ENCODE assay signal across 17 cellular contexts in genomic region chr13:99056381-99057014, GRCh38.
A peak's percentile ranks its signal among the peaks of the same experiment; 100 is the strongest.
DNase-seq lines count a peak whose midpoint lies in the region; ATAC-seq, FAIRE-seq and TF ChIP-seq lines count a peak whose summit lies in the region.
"Had no signal": no experiment of that assay in that cellular context is flagged by ENCODE, and none has a peak within 500 bp of the region (broad histone marks: within the 10 kb centered on the region; RNA-seq: fewer than 3 reads in every experiment).

No MANE protein-coding gene starts in this region.

- no peak overlapping the region for H3K4me3 Mint-ChIP-seq in activated naive CD4-positive, alpha-beta T cell treated with anti-CD3 and anti-CD28 coated beads, Interleukin-2, amount 50 U/mL, for 24 hours
- peak overlapping the region; percentile 19 for H3K4me3 Mint-ChIP-seq in activated T-helper 1 cell treated with anti-CD3 and anti-CD28 coated beads, Interleukin-12 subunit alpha, Interleukin-12 subunit beta, Interleukin-2, Interleukin-4 antibody, amounts not matched to agents 30 ng/mL and 10 ng/mL and 1 ng/mL, durations not matched to agents 14 hours and 24 hours and 36 hours
- H3K4me3 Mint-ChIP-seq: activated CD8-positive, alpha-beta T cell treated with anti-CD3 and anti-CD28 coated beads, Interleukin-2, amount 10 ng/mL, durations not matched to agents 7 days and 5 days had no signal

- FAIRE-seq in keratinocyte (lab: Jason Lieb, UNC) (no peak), D721Med (lab: Jason Lieb, UNC) (no peak), small intestine (lab: Jason Lieb, UNC) (no peak)

- peaks cover 5% of the 10 kb centered on the region for H3K9me1 ChIP-seq in keratinocyte (ENCODE audit: control insufficient read depth, extremely low read depth, insufficient read depth, low read length)

- H3K4me2 ChIP-seq in keratinocyte (ENCODE audit: control insufficient read depth, extremely low read depth, insufficient read depth, low read depth, low read length), result peak overlapping the region; percentile 54

- H3K9ac ChIP-seq in keratinocyte (ENCODE audit: control insufficient read depth, extremely low read depth, insufficient read depth, low read length), result peak overlapping the region; percentile 2

- no peak for TF ChIP-seq POLR2A in suprapubic skin (IDR thresholded peaks at IDR 0.05)

- no peak for ATAC-seq in aorta (ENCODE audit: low FRiP score)
- ATAC-seq: activated CD8-positive, alpha-beta T cell treated with anti-CD3 and anti-CD28 coated beads, Interleukin-2, amount 10 ng/mL, durations not matched to agents 7 days and 5 days had no signal

- peak overlapping the region; percentile 68 for H3K27ac Mint-ChIP-seq in activated naive CD4-positive, alpha-beta T cell treated with anti-CD3 and anti-CD28 coated beads, Interleukin-2, amount 50 U/mL, for 24 hours
- no peak overlapping the region for H3K27ac Mint-ChIP-seq in activated T-helper 1 cell treated with anti-CD3 and anti-CD28 coated beads, Interleukin-12 subunit alpha, Interleukin-12 subunit beta, Interleukin-2, Interleukin-4 antibody, amounts not matched to agents 30 ng/mL and 10 ng/mL and 1 ng/mL, durations not matched to agents 14 hours and 24 hours and 36 hours
- H3K27ac Mint-ChIP-seq: activated CD8-positive, alpha-beta T cell treated with anti-CD3 and anti-CD28 coated beads, Interleukin-2, amount 10 ng/mL, durations not matched to agents 7 days and 5 days had no signal

- peak overlapping the region; percentile 68 for H3K27ac ChIP-seq in keratinocyte (ENCODE audit: control insufficient read depth, insufficient read depth, low read length)
- H3K27ac ChIP-seq in suprapubic skin, result peak overlapping the region; percentile 38
- H3K27ac ChIP-seq in aorta (ENCODE audit: low read depth in 1 of 2, low read length in 2 of 2), result no peak overlapping the region
- no peak overlapping the region for H3K27ac ChIP-seq in small intestine (ENCODE audit: low read depth in 1 of 2, low read length in 1 of 2)
- H3K27ac ChIP-seq: 22Rv1, thyroid gland had no signal

- DNase-seq in activated naive CD4-positive, alpha-beta T cell (lab: John Stamatoyannopoulos, UW), result no peak
- no peak for DNase-seq in activated T-helper 1 cell treated with anti-CD3 and anti-CD28 coated beads, Interleukin-12 subunit alpha, Interleukin-12 subunit beta, Interleukin-2, Interleukin-4 antibody, amounts not matched to agents 30 ng/mL and 10 ng/mL and 1 ng/mL, durations not matched to agents 14 hours and 24 hours and 36 hours (ENCODE audit: low spot score)
- no peak for DNase-seq in keratinocyte (ENCODE audit: low read depth, low spot score)
- DNase-seq in suprapubic skin (ENCODE audit: low spot score in 2 of 2), result no peak
- no peak for DNase-seq in aorta
- no peak for DNase-seq in D721Med (ENCODE audit: insufficient read length, low spot score)
- DNase-seq in small intestine, result no peak
- DNase-seq: activated CD8-positive, alpha-beta T cell treated with anti-CD3 and anti-CD28 coated beads, Interleukin-2, amount 10 ng/mL, durations not matched to agents 7 days and 5 days; central memory CD4-positive, alpha-beta T cell; DMS53; MG63; NCI-H1694 treated with DMSO at 0.1 percent for 48 hours; stimulated activated CD4-positive, alpha-beta T cell treated with anti-CD3 and anti-CD28 coated beads, Interleukin-4, amount 100 ng/mL, for 4 hours; stimulated activated CD8-positive, alpha-beta memory T cell treated with anti-CD3 and anti-CD28 coated beads, Interleukin-4, amount 100 ng/mL, for 48 hours; thyroid gland had no signal

- TF ChIP-seq EP300 in suprapubic skin (IDR thresholded peaks at IDR 0.05), result no peak

- H3K36me3 Mint-ChIP-seq in activated naive CD4-positive, alpha-beta T cell treated with anti-CD3 and anti-CD28 coated beads, Interleukin-2, amount 50 U/mL, for 24 hours, result peaks cover 4% of the 10 kb centered on the region
- peaks cover 17% of the 10 kb centered on the region for H3K36me3 Mint-ChIP-seq in activated T-helper 1 cell treated with anti-CD3 and anti-CD28 coated beads, Interleukin-12 subunit alpha, Interleukin-12 subunit beta, Interleukin-2, Interleukin-4 antibody, amounts not matched to agents 30 ng/mL and 10 ng/mL and 1 ng/mL, durations not matched to agents 14 hours and 24 hours and 36 hours (ENCODE audit: low read depth)

- no peaks in the 10 kb centered on the region for H4K20me1 ChIP-seq in keratinocyte (ENCODE audit: control insufficient read depth, extremely low read depth, insufficient read depth, low read length)

- TF ChIP-seq CTCF in keratinocyte (optimal IDR thresholded peaks at IDR 0.05 in 1 of 3, IDR thresholded peaks at IDR 0.05 in 1 of 3, conservative IDR thresholded peaks at IDR 0.05 in 1 of 3; ENCODE audit: extremely low read depth in 1 of 3, insufficient read depth in 2 of 3, low read length in 3 of 3) (no peak), suprapubic skin (IDR thresholded peaks at IDR 0.05) (no peak), D721Med (IDR thresholded peaks at IDR 0.05; ENCODE audit: insufficient read depth, missing control alignments) (no peak)

- no peaks in the 10 kb centered on the region for H3K27me3 Mint-ChIP-seq in activated naive CD4-positive, alpha-beta T cell treated with anti-CD3 and anti-CD28 coated beads, Interleukin-2, amount 50 U/mL, for 24 hours
- H3K27me3 Mint-ChIP-seq in activated T-helper 1 cell treated with anti-CD3 and anti-CD28 coated beads, Interleukin-12 subunit alpha, Interleukin-12 subunit beta, Interleukin-2, Interleukin-4 antibody, amounts not matched to agents 30 ng/mL and 10 ng/mL and 1 ng/mL, durations not matched to agents 14 hours and 24 hours and 36 hours (ENCODE audit: insufficient read depth), result no peaks in the 10 kb centered on the region

- H3K9me3 Mint-ChIP-seq in activated naive CD4-positive, alpha-beta T cell treated with anti-CD3 and anti-CD28 coated beads, Interleukin-2, amount 50 U/mL, for 24 hours, result no peaks in the 10 kb centered on the region
- no peaks in the 10 kb centered on the region for H3K9me3 Mint-ChIP-seq in activated T-helper 1 cell treated with anti-CD3 and anti-CD28 coated beads, Interleukin-12 subunit alpha, Interleukin-12 subunit beta, Interleukin-2, Interleukin-4 antibody, amounts not matched to agents 30 ng/mL and 10 ng/mL and 1 ng/mL, durations not matched to agents 14 hours and 24 hours and 36 hours

- no peak overlapping the region for H2AFZ ChIP-seq in keratinocyte (ENCODE audit: control insufficient read depth, low read length)

- no peaks in the 10 kb centered on the region for H3K27me3 ChIP-seq in keratinocyte (ENCODE audit: control insufficient read depth, extremely low read depth, insufficient read depth, low read length)
- H3K27me3 ChIP-seq in suprapubic skin, result no peaks in the 10 kb centered on the region
- H3K27me3 ChIP-seq in aorta (ENCODE audit: control insufficient read depth in 1 of 2, insufficient read depth in 2 of 2, low read length in 1 of 2), result no peaks in the 10 kb centered on the region
- H3K27me3 ChIP-seq in small intestine (ENCODE audit: control insufficient read depth in 2 of 2, insufficient read depth in 2 of 2, low read length in 2 of 2), result no peaks in the 10 kb centered on the region
- H3K27me3 ChIP-seq: MG63, thyroid gland had no signal

- H3K36me3 ChIP-seq in keratinocyte (ENCODE audit: control insufficient read depth in 2 of 2, extremely low read depth in 1 of 2, insufficient read depth in 2 of 2, low read length in 2 of 2), result peaks cover 0 to 1% of the 10 kb centered on the region in 2 experiments
- H3K36me3 ChIP-seq in suprapubic skin, result no peaks in the 10 kb centered on the region
- no peaks in the 10 kb centered on the region for H3K36me3 ChIP-seq in aorta (ENCODE audit: control insufficient read depth in 1 of 2, insufficient read depth in 2 of 2, low read length in 1 of 2)
- H3K36me3 ChIP-seq in small intestine (ENCODE audit: control insufficient read depth in 2 of 2, insufficient read depth in 2 of 2, low read length in 2 of 2), result no peaks in the 10 kb centered on the region
- H3K36me3 ChIP-seq: MG63, thyroid gland had no signal

- peaks cover 87% of the 10 kb centered on the region for H3K4me1 Mint-ChIP-seq in activated naive CD4-positive, alpha-beta T cell treated with anti-CD3 and anti-CD28 coated beads, Interleukin-2, amount 50 U/mL, for 24 hours
- peaks cover 57% of the 10 kb centered on the region for H3K4me1 Mint-ChIP-seq in activated T-helper 1 cell treated with anti-CD3 and anti-CD28 coated beads, Interleukin-12 subunit alpha, Interleukin-12 subunit beta, Interleukin-2, Interleukin-4 antibody, amounts not matched to agents 30 ng/mL and 10 ng/mL and 1 ng/mL, durations not matched to agents 14 hours and 24 hours and 36 hours (ENCODE audit: low read depth)

- H3K79me2 ChIP-seq in keratinocyte (ENCODE audit: control insufficient read depth, insufficient read depth, low read length), result peaks cover 74% of the 10 kb centered on the region

- H3K9me3 ChIP-seq in keratinocyte (ENCODE audit: control insufficient read depth, low read depth, low read length) (no peaks in the 10 kb centered on the region), suprapubic skin (no peaks in the 10 kb centered on the region), aorta (ENCODE audit: control insufficient read depth, low read length) (no peaks in the 10 kb centered on the region), small intestine (ENCODE audit: control insufficient read depth, low read depth) (no peaks in the 10 kb centered on the region)
- H3K9me3 ChIP-seq: MG63, thyroid gland had no signal

- H3K4me3 ChIP-seq in keratinocyte (ENCODE audit: control insufficient read depth in 2 of 3, extremely low read depth in 1 of 3, insufficient read depth in 2 of 3, low read depth in 1 of 3, low read length in 3 of 3) (no peak overlapping the region), suprapubic skin (no peak overlapping the region), aorta (ENCODE audit: low read length in 2 of 2) (no peak overlapping the region), small intestine (ENCODE audit: low read depth in 1 of 2, low read length in 2 of 2) (no peak overlapping the region)
- H3K4me3 ChIP-seq: MG63, thyroid gland had no signal

- 85% methylated on average over 6 of the region's 7 CpGs for WGBS in suprapubic skin
- WGBS in aorta, 2 donors, result 93 to 94% methylated on average over 7 of the region's 7 CpGs
- WGBS in small intestine, 3 donors, result 88 to 93% (median 92%) methylated on average over 7 of the region's 7 CpGs

- dilution Hi-C loops in keratinocyte (cut with MboI; ENCODE audit: extremely low pct_ligation_motif_present, low sequenced_read_pairs), result no loop called here

- intact Hi-C loops in activated T-helper 1 cell treated with anti-CD3 and anti-CD28 coated beads, Interleukin-12 subunit alpha, Interleukin-12 subunit beta, Interleukin-2, Interleukin-4 antibody, amounts not matched to agents 30 ng/mL and 10 ng/mL and 1 ng/mL, durations not matched to agents 14 hours and 24 hours and 36 hours (cut with micrococcal nuclease), result no loop called here
- intact Hi-C loops in aorta (cut with DNase I), result no loop called here

- H3K4me1 ChIP-seq in keratinocyte (ENCODE audit: control insufficient read depth, extremely low read depth, insufficient read depth, low read length) (peaks cover 45% of the 10 kb centered on the region), suprapubic skin (peaks cover 70% of the 10 kb centered on the region), aorta (ENCODE audit: control insufficient read depth in 1 of 2, insufficient read depth in 2 of 2, low read length in 2 of 2) (no peaks in the 10 kb centered on the region), small intestine (ENCODE audit: control insufficient read depth in 2 of 2, insufficient read depth in 1 of 2, low read depth in 1 of 2, low read length in 1 of 2) (peaks cover 8 to 12% of the 10 kb centered on the region in 2 donors)

Comparison
In these comparisons a context has a peak if more than half of its experiments do, and no peak if none do; other contexts are left out.
1. H3K27ac ChIP-seq: peak in keratinocyte (single experiment) and suprapubic skin (single experiment); none in aorta (0 of 2) and small intestine (0 of 2).